1 cellular context compared by ENCODE assay signal in the genomic region with DNA sequence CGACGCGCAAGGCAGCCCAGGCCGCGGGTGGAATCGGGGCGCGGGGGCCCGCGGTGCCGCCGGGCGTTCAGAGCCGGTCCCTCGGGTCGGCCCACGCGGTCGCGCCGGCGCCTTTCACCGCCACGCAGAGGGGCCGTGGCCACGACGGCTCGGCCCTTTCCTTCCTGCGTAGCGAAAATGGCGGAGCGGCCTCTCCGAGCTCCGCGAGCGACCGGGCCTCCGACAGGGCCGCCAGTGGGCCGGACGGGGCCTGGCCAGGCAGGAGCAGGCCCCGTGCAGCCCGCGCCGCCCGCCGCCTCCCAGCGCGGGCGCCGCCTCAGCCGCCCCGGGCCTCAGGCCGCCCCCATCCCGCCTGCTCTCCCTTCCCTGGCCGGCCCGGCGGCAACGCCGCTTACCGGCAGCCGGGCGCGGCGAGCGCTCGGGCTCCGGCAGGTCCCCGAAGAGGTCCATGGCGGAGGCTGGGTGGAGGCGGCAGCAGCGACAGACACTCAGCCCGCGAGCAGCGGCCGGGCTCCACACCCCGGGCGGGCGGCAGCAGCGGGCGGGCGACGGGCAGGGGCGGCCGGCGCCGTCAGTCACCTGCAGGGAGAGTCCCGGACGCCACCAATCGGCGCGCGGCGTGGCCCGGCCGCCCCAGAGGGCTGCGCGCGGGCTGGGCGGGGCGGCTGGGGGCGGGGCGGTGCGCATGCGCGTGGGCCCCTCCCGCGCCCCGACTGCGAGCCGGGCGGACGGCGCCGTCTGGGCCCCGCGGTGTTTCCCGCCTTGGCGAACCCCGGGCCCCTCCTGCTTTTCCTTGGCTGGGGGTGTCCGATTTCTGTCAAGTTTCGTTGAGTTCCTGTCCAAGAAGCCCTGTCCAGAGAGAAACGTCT.
TF ChIP-seq lines count a peak whose summit lies in the region.

TSS of gene ILKAP (minus strand) at position 592 of the 869 bp plus-strand sequence. CDS start at position 450, 142 bp downstream.

TF ChIP-seq in HepG2, 621 proteins besides CTCF, POLR2A, EP300 and RAD21 (continued from another document and continues in another):
- TF ChIP-seq, protein P1, sequence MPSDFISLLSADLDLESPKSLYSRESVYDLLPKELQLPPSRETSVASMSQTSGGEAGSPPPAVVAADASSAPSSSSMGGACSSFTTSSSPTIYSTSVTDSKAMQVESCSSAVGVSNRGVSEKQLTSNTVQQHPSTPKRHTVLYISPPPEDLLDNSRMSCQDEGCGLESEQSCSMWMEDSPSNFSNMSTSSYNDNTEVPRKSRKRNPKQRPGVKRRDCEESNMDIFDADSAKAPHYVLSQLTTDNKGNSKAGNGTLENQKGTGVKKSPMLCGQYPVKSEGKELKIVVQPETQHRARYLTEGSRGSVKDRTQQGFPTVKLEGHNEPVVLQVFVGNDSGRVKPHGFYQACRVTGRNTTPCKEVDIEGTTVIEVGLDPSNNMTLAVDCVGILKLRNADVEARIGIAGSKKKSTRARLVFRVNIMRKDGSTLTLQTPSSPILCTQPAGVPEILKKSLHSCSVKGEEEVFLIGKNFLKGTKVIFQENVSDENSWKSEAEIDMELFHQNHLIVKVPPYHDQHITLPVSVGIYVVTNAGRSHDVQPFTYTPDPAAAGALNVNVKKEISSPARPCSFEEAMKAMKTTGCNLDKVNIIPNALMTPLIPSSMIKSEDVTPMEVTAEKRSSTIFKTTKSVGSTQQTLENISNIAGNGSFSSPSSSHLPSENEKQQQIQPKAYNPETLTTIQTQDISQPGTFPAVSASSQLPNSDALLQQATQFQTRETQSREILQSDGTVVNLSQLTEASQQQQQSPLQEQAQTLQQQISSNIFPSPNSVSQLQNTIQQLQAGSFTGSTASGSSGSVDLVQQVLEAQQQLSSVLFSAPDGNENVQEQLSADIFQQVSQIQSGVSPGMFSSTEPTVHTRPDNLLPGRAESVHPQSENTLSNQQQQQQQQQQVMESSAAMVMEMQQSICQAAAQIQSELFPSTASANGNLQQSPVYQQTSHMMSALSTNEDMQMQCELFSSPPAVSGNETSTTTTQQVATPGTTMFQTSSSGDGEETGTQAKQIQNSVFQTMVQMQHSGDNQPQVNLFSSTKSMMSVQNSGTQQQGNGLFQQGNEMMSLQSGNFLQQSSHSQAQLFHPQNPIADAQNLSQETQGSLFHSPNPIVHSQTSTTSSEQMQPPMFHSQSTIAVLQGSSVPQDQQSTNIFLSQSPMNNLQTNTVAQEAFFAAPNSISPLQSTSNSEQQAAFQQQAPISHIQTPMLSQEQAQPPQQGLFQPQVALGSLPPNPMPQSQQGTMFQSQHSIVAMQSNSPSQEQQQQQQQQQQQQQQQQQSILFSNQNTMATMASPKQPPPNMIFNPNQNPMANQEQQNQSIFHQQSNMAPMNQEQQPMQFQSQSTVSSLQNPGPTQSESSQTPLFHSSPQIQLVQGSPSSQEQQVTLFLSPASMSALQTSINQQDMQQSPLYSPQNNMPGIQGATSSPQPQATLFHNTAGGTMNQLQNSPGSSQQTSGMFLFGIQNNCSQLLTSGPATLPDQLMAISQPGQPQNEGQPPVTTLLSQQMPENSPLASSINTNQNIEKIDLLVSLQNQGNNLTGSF (CRISPR knock-in tag; IDR thresholded peaks at IDR 0.05): peak; percentile 38
- no peak for TF ChIP-seq ZMAT5 (CRISPR knock-in tag; IDR thresholded peaks at IDR 0.05; ENCODE audit: borderline replicate concordance, low read depth)
- TF ChIP-seq ZBTB43 (CRISPR knock-in tag; conservative IDR thresholded peaks at IDR 0.05): peak; percentile 28; the same call in 1 of the 2 replicates
- peak; percentile 67 for TF ChIP-seq KMT2A (CRISPR knock-in tag; IDR thresholded peaks at IDR 0.05)
- TF ChIP-seq SAP130 (CRISPR knock-in tag; IDR thresholded peaks at IDR 0.05; ENCODE audit: low read depth): peak; percentile 81
- no peak for TF ChIP-seq ZNF570 (CRISPR knock-in tag; IDR thresholded peaks at IDR 0.05; ENCODE audit: borderline replicate concordance)
- TF ChIP-seq ZNF34 (CRISPR knock-in tag; IDR thresholded peaks at IDR 0.05; ENCODE audit: borderline replicate concordance): no peak
- peak; percentile 54 for TF ChIP-seq SALL1 (CRISPR knock-in tag; IDR thresholded peaks at IDR 0.05)
- TF ChIP-seq ZNF614 (CRISPR knock-in tag; IDR thresholded peaks at IDR 0.05; ENCODE audit: borderline replicate concordance): peak; percentile 25; the same call in 1 of the 2 replicates
- TF ChIP-seq ZIK1 (CRISPR knock-in tag; IDR thresholded peaks at IDR 0.05; ENCODE audit: borderline replicate concordance, low read depth): peak; percentile 73; the same call in 1 of the 2 replicates
- 0 out of 2 replicates have a peak, but pooled peaks have one; percentile 39 for TF ChIP-seq JDP2 (CRISPR knock-in tag; IDR thresholded peaks at IDR 0.05; ENCODE audit: borderline replicate concordance)
- TF ChIP-seq TMF1 (CRISPR knock-in tag; IDR thresholded peaks at IDR 0.05; ENCODE audit: low read depth): peak; percentile 82; the same call in 1 of the 2 replicates
- TF ChIP-seq ZBTB8A (CRISPR knock-in tag; IDR thresholded peaks at IDR 0.05; ENCODE audit: borderline replicate concordance, low read depth): no peak
- peak; percentile 81 for TF ChIP-seq ZNF709 (CRISPR knock-in tag; IDR thresholded peaks at IDR 0.05)
- TF ChIP-seq ZBTB20 (CRISPR knock-in tag; IDR thresholded peaks at IDR 0.05; ENCODE audit: borderline replicate concordance, low read depth): 0 out of 2 replicates have a peak, but pooled peaks have one; percentile 54
- no peak for TF ChIP-seq PAF1 (CRISPR knock-in tag; IDR thresholded peaks at IDR 0.05)
- peak; percentile 23; the same call in 1 of the 2 replicates for TF ChIP-seq MYC (CRISPR knock-in tag; IDR thresholded peaks at IDR 0.05; ENCODE audit: borderline replicate concordance)
- TF ChIP-seq ZSCAN9 (CRISPR knock-in tag; IDR thresholded peaks at IDR 0.05; ENCODE audit: borderline replicate concordance): no peak
- peak; percentile 87 for TF ChIP-seq MAX (IDR thresholded peaks at IDR 0.05)
- peak; percentile 56; the same call in 1 of the 2 replicates for TF ChIP-seq PITX1 (CRISPR knock-in tag; IDR thresholded peaks at IDR 0.05)
- peak; percentile 63; the same call in 1 of the 2 replicates for TF ChIP-seq ZNF124 (CRISPR knock-in tag; IDR thresholded peaks at IDR 0.05)
- no peak for TF ChIP-seq ZNF407 (CRISPR knock-in tag; IDR thresholded peaks at IDR 0.05; ENCODE audit: not compliant biosample characterization)
- peak; percentile 67; the same call in 1 of the 2 replicates for TF ChIP-seq ZNF841 (CRISPR knock-in tag; IDR thresholded peaks at IDR 0.05; ENCODE audit: borderline replicate concordance)
- TF ChIP-seq ZNF609 (CRISPR knock-in tag; IDR thresholded peaks at IDR 0.05; ENCODE audit: borderline replicate concordance): no peak
- 0 out of 2 replicates have a peak, but pooled peaks have one; percentile 76 for TF ChIP-seq MYNN (CRISPR knock-in tag; IDR thresholded peaks at IDR 0.05; ENCODE audit: low read depth)
- peak; percentile 75; the same call in 1 of the 2 replicates for TF ChIP-seq PHF20 (CRISPR knock-in tag; IDR thresholded peaks at IDR 0.05)
- no peak for TF ChIP-seq HDAC2 (CRISPR knock-in tag; IDR thresholded peaks at IDR 0.05)
- 0 out of 2 replicates have a peak, but pooled peaks have one; percentile 35 for TF ChIP-seq ZNF616 (CRISPR knock-in tag; IDR thresholded peaks at IDR 0.05; ENCODE audit: low read depth)
- TF ChIP-seq YEATS2 (CRISPR knock-in tag; IDR thresholded peaks at IDR 0.05; ENCODE audit: borderline replicate concordance): peak; percentile 71
- peak; percentile 58; the same call in 1 of the 2 replicates for TF ChIP-seq HES4 (CRISPR knock-in tag; IDR thresholded peaks at IDR 0.05; ENCODE audit: borderline replicate concordance)
- peak; percentile 90 for TF ChIP-seq ARNT2 (CRISPR knock-in tag; IDR thresholded peaks at IDR 0.05; ENCODE audit: low read depth)
- no peak for TF ChIP-seq PAWR (CRISPR knock-in tag; IDR thresholded peaks at IDR 0.05; ENCODE audit: borderline replicate concordance)
- no peak for TF ChIP-seq CHD4 (IDR thresholded peaks at IDR 0.05; ENCODE audit: borderline replicate concordance, low read length)
